In the genomic region with DNA sequence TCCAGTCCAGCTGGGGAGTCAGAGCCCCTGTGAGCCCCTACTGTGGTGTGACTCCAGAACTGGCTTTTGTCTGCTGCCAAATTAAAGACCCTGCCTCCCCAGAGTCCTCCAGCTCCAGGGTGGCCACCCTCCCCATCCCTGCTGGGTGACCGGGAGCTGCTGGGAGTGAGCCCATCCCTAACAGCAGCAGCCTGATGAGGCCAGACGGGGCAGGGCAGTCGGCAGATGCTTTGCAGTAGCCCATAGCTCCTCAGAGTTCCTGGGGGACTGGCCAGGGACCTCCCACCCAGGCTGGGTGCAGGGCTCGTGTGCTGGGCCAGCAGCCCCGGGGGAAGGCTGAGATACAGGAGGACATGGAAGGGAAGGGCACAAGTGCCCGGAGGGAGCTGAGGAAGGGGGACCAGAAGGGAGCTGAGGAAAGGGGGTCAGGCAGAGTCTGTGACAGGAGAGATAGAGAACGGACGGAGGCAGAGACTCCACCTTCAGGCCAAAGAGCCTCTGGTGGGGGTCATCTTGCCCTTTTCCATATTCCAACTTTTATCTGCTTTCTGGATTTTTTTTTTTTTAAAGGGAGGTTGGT, we compare ENCODE assay signal across 10 cellular contexts. TPM values are rescaled to one million over a fixed set of nuclear protein-coding genes. Genes with fewer than 3 reads are reported as not detected.
DNase-seq lines count a peak whose midpoint lies in the region; ATAC-seq, FAIRE-seq and TF ChIP-seq lines count a peak whose summit lies in the region.
"Had no signal": no experiment of that assay in that cellular context is flagged by ENCODE, and none has a peak within 500 bp of the region (broad histone marks: within the 10 kb centered on the region; RNA-seq: fewer than 3 reads in every experiment).

No MANE protein-coding gene starts in this region.

- peaks cover 46% of the 10 kb centered on the region for H3K4me1 ChIP-seq in mesodermal cell (ENCODE audit: control insufficient read depth, insufficient read depth, low read length, poor library complexity, severe bottlenecking)
- H3K4me1 ChIP-seq in thyroid gland = peaks cover 20 to 28% of the 10 kb centered on the region in 2 donors

- DNase-seq in activated T-cell treated with anti-CD3 and anti-CD28 coated beads, Interleukin-2, amount 50 U/mL, for 4 hours = no peak
- DNase-seq in activated T-cell treated with anti-CD3 and anti-CD28 coated beads for 4 hours = no peak
- DNase-seq in central memory CD8-positive, alpha-beta T cell (ENCODE audit: low spot score in 2 of 2) = no peak
- DNase-seq in thyroid gland = no peak
- DNase-seq in RCC 7860 (ENCODE audit: low spot score) = no peak
- DNase-seq in activated gamma-delta T cell treated with Interleukin-2 at 50 U/mL for 16 hours = no peak
- DNase-seq: activated CD4-positive, alpha-beta T cell treated with anti-CD3 and anti-CD28 coated beads for 4 hours; Kasumi-1 had no signal

- no peak for TF ChIP-seq CTCF in thyroid gland (IDR thresholded peaks at IDR 0.05)

- TF ChIP-seq POLR2A in thyroid gland (IDR thresholded peaks at IDR 0.05) = no peak

- no peaks in the 10 kb centered on the region for H3K36me3 Mint-ChIP-seq in activated T-cell treated with anti-CD3 and anti-CD28 coated beads, Interleukin-2, amount 50 U/mL, for 4 hours (ENCODE audit: insufficient read depth)
- peaks cover 5% of the 10 kb centered on the region for H3K36me3 Mint-ChIP-seq in central memory CD8-positive, alpha-beta T cell (ENCODE audit: insufficient read depth)

- peak overlapping the region; percentile 51 for H3K27ac ChIP-seq in mesodermal cell (ENCODE audit: low read depth, low read length, severe bottlenecking)
- peak overlapping the region; percentile 21 to 85 (median 79) for H3K27ac ChIP-seq in thyroid gland

- intact Hi-C loops in thyroid gland (cut with DNase I) = no loop called here

- H3K9me3 Mint-ChIP-seq in activated T-cell treated with anti-CD3 and anti-CD28 coated beads, Interleukin-2, amount 50 U/mL, for 4 hours = no peaks in the 10 kb centered on the region
- H3K9me3 Mint-ChIP-seq in central memory CD8-positive, alpha-beta T cell = no peaks in the 10 kb centered on the region

- H3K36me3 ChIP-seq in mesodermal cell (ENCODE audit: control insufficient read depth, insufficient read depth, low read length) (peaks cover 21% of the 10 kb centered on the region), thyroid gland (no peaks in the 10 kb centered on the region)

- no peak for FAIRE-seq in RCC 7860 (lab: Jason Lieb, UNC)

- no peak for ATAC-seq in activated T-cell treated with anti-CD3 and anti-CD28 coated beads, Interleukin-2, amount 50 U/mL, for 4 hours
- no peak for ATAC-seq in central memory CD8-positive, alpha-beta T cell (replicated peaks; ENCODE audit: extremely low read depth, poor library complexity, severe bottlenecking)
- no peak for ATAC-seq in GM21447 (IDR thresholded peaks at IDR 0.05; ENCODE audit: unreplicated experiment)

- WGBS in mesodermal cell (ENCODE audit: insufficient coverage in 2 of 2), 2 experiments = 60 to 79% methylated on average over 3 to 4 of the region's 8 CpGs
- 71 to 72% methylated on average over 6 to 7 of the region's 8 CpGs for WGBS in thyroid gland, 2 donors

- no peaks in the 10 kb centered on the region for H3K27me3 ChIP-seq in thyroid gland

- H3K4me3 ChIP-seq in mesodermal cell (ENCODE audit: extremely low read depth, insufficient read depth, low read length, poor library complexity, severe bottlenecking) (no peak overlapping the region), thyroid gland (replicated peaks in 1 of 3) (peak overlapping the region in 1 of 3 donors; percentile 49)

- H3K9me3 ChIP-seq in mesodermal cell (ENCODE audit: control insufficient read depth, low read length) (no peaks in the 10 kb centered on the region), thyroid gland (no peaks in the 10 kb centered on the region)

- H3K27ac Mint-ChIP-seq in central memory CD8-positive, alpha-beta T cell (ENCODE audit: low read depth) = peak overlapping the region; percentile 55

- peak overlapping the region; percentile 24 for H3K4me3 Mint-ChIP-seq in activated T-cell treated with anti-CD3 and anti-CD28 coated beads, Interleukin-2, amount 50 U/mL, for 4 hours
- H3K4me3 Mint-ChIP-seq in central memory CD8-positive, alpha-beta T cell = no peak overlapping the region

- peaks cover 11% of the 10 kb centered on the region for H3K4me1 Mint-ChIP-seq in activated T-cell treated with anti-CD3 and anti-CD28 coated beads, Interleukin-2, amount 50 U/mL, for 4 hours (ENCODE audit: low read depth)
- peaks cover 11% of the 10 kb centered on the region for H3K4me1 Mint-ChIP-seq in central memory CD8-positive, alpha-beta T cell

- H3K27me3 Mint-ChIP-seq in activated T-cell treated with anti-CD3 and anti-CD28 coated beads, Interleukin-2, amount 50 U/mL, for 4 hours (ENCODE audit: low read depth) = peaks cover 13% of the 10 kb centered on the region
- H3K27me3 Mint-ChIP-seq in central memory CD8-positive, alpha-beta T cell = peaks cover 50% of the 10 kb centered on the region

RNA-seq across cellular contexts. Expression of a gene that starts 12.7 kb away (rescaled TPM):
- total RNA-seq in activated T-cell treated with anti-CD3 and anti-CD28 coated beads, Interleukin-2, amount 50 U/mL, for 4 hours = 100 to 1,000 TPM; 116 to 125 (median 118) TPM
- polyA plus RNA-seq in mesodermal cell (2013, experiment 1 of 2) = 38.1 TPM
- 36.0 TPM for polyA plus RNA-seq in mesodermal cell (2013, experiment 2 of 2)
- total RNA-seq in thyroid gland = 10 to 100 TPM; 23.6 to 44.3 (median 34.8) TPM
